9 cellular contexts compared by ENCODE assay signal in genomic region chr7:15140431-15140830, GRCh38.
"Had no signal": no experiment of that assay in that cellular context is flagged by ENCODE, and none has a peak within 500 bp of the region (broad histone marks: within the 10 kb centered on the region; RNA-seq: fewer than 3 reads in every experiment).

No MANE protein-coding gene starts in this region.

- H3K9ac ChIP-seq: KMS-11 had no signal

- H3K4me3 ChIP-seq: GM23338, K562 had no signal

- DNase-seq: H9, HCEC 1CT, IMR-90 had no signal

- H3K27ac ChIP-seq: KMS-11 had no signal

- FAIRE-seq: H1, H54, HTR-8/SVneo, K562 had no signal
